Comparison of ENCODE assay signal across 1 cellular context in genomic region chr16:57041182-57042156, GRCh38.
TF ChIP-seq lines count a peak whose summit lies in the region.

No MANE protein-coding gene starts in this region.

TF ChIP-seq in GM12878, 131 proteins besides CTCF, POLR2A, EP300 and RAD21 (continued from another document and continues in another):
- TF ChIP-seq, protein P1, sequence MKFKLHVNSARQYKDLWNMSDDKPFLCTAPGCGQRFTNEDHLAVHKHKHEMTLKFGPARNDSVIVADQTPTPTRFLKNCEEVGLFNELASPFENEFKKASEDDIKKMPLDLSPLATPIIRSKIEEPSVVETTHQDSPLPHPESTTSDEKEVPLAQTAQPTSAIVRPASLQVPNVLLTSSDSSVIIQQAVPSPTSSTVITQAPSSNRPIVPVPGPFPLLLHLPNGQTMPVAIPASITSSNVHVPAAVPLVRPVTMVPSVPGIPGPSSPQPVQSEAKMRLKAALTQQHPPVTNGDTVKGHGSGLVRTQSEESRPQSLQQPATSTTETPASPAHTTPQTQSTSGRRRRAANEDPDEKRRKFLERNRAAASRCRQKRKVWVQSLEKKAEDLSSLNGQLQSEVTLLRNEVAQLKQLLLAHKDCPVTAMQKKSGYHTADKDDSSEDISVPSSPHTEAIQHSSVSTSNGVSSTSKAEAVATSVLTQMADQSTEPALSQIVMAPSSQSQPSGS (IDR thresholded peaks at IDR 0.05; ENCODE audit: low read length) = no peak
- TF ChIP-seq SMAD1 (IDR thresholded peaks at IDR 0.05; ENCODE audit: low read depth, partially characterized antibody) (peak; percentile 44), POLR2AphosphoS2 (IDR thresholded peaks at IDR 0.05; ENCODE audit: low read depth, low read length) (no peak), NRF1 (conservative IDR thresholded peaks at IDR 0.05; ENCODE audit: low read depth, low read length) (no peak), GATAD2B (conservative IDR thresholded peaks at IDR 0.05; ENCODE audit: low read depth) (no peak; the same call in 1 of the 2 replicates), TCF7 (IDR thresholded peaks at IDR 0.05; ENCODE audit: borderline replicate concordance) (no peak), MTA3 (IDR thresholded peaks at IDR 0.05; ENCODE audit: borderline replicate concordance, low read length) (no peak), SPI1 (IDR thresholded peaks at IDR 0.05; ENCODE audit: borderline replicate concordance, insufficient read depth, low read depth, low read length) (peak; percentile 42; the same call in 1 of the 2 replicates), IKZF1 (conservative IDR thresholded peaks at IDR 0.05) (peak; percentile 81), WRNIP1 (IDR thresholded peaks at IDR 0.05; ENCODE audit: borderline replicate concordance, low read depth, low read length) (no peak), CBX3 (IDR thresholded peaks at IDR 0.05; ENCODE audit: borderline replicate concordance, low read depth) (no peak), RELA (IDR thresholded peaks at IDR 0.05; ENCODE audit: borderline replicate concordance, partially characterized antibody) (peak; percentile 7), IRF3 (IDR thresholded peaks at IDR 0.05) (0 out of 2 replicates have a peak, but pooled peaks have one; percentile 17), DPF2 (IDR thresholded peaks at IDR 0.05) (no peak; the same call in 1 of the 2 replicates), BHLHE40 (IDR thresholded peaks at IDR 0.05; ENCODE audit: borderline replicate concordance in 1 of 2, low read depth in 2 of 2, low read length in 1 of 2) (peak in 1 of 2 experiments; percentile 52; a peak in 1 of 4 replicates), MXI1 (IDR thresholded peaks at IDR 0.05; ENCODE audit: low read depth, low read length) (no peak), SIX5 (IDR thresholded peaks at IDR 0.05; ENCODE audit: low read depth, low read length, severe bottlenecking) (no peak), TARDBP (IDR thresholded peaks at IDR 0.05; ENCODE audit: borderline replicate concordance) (no peak), NKRF (conservative IDR thresholded peaks at IDR 0.05) (no peak), RB1 (IDR thresholded peaks at IDR 0.05; ENCODE audit: borderline replicate concordance) (peak; percentile 66; the same call in 1 of the 2 replicates), TAF1 (IDR thresholded peaks at IDR 0.05; ENCODE audit: borderline replicate concordance, low read depth, low read length) (peak; percentile 52; the same call in 1 of the 2 replicates), PML (IDR thresholded peaks at IDR 0.05; ENCODE audit: low read length) (no peak), RBBP5 (conservative IDR thresholded peaks at IDR 0.05) (no peak), RFX5 (IDR thresholded peaks at IDR 0.05; ENCODE audit: low read depth, low read length) (no peak), ZBTB33 (IDR thresholded peaks at IDR 0.05) (no peak), MEF2B (IDR thresholded peaks at IDR 0.05; ENCODE audit: partially characterized antibody, poor library complexity, severe bottlenecking) (no peak), PBX3 (IDR thresholded peaks at IDR 0.05; ENCODE audit: insufficient replicate concordance, low read depth, low read length) (no peak), ETV6 (conservative IDR thresholded peaks at IDR 0.05 in 1 of 2, IDR thresholded peaks at IDR 0.05 in 1 of 2; ENCODE audit: borderline replicate concordance in 1 of 2, low read depth in 1 of 2) (no peak), BMI1 (IDR thresholded peaks at IDR 0.05; ENCODE audit: borderline replicate concordance) (no peak), ZZZ3 (IDR thresholded peaks at IDR 0.05; ENCODE audit: control insufficient read depth, insufficient read length, low read depth) (no peak), CREM (IDR thresholded peaks at IDR 0.05; ENCODE audit: low read depth) (peak; percentile 61; the same call in 1 of the 2 replicates), CHD1 (IDR thresholded peaks at IDR 0.05; ENCODE audit: low read depth, low read length) (no peak), SMAD5 (IDR thresholded peaks at IDR 0.05; ENCODE audit: low read depth) (no peak), HDGF (IDR thresholded peaks at IDR 0.05) (peak; percentile 96), HDAC6 (IDR thresholded peaks at IDR 0.05; ENCODE audit: unreplicated experiment) (no peak), CBFB (IDR thresholded peaks at IDR 0.05; ENCODE audit: low read depth) (peak; percentile 49; the same call in 1 of the 2 replicates), NR2C2 (IDR thresholded peaks at IDR 0.05; ENCODE audit: borderline replicate concordance, control insufficient read depth, insufficient read length, low read depth) (no peak)
- TF ChIP-seq, protein P2, sequence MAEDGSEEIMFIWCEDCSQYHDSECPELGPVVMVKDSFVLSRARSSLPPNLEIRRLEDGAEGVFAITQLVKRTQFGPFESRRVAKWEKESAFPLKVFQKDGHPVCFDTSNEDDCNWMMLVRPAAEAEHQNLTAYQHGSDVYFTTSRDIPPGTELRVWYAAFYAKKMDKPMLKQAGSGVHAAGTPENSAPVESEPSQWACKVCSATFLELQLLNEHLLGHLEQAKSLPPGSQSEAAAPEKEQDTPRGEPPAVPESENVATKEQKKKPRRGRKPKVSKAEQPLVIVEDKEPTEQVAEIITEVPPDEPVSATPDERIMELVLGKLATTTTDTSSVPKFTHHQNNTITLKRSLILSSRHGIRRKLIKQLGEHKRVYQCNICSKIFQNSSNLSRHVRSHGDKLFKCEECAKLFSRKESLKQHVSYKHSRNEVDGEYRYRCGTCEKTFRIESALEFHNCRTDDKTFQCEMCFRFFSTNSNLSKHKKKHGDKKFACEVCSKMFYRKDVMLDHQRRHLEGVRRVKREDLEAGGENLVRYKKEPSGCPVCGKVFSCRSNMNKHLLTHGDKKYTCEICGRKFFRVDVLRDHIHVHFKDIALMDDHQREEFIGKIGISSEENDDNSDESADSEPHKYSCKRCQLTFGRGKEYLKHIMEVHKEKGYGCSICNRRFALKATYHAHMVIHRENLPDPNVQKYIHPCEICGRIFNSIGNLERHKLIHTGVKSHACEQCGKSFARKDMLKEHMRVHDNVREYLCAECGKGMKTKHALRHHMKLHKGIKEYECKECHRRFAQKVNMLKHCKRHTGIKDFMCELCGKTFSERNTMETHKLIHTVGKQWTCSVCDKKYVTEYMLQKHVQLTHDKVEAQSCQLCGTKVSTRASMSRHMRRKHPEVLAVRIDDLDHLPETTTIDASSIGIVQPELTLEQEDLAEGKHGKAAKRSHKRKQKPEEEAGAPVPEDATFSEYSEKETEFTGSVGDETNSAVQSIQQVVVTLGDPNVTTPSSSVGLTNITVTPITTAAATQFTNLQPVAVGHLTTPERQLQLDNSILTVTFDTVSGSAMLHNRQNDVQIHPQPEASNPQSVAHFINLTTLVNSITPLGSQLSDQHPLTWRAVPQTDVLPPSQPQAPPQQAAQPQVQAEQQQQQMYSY (CRISPR knock-in tag; IDR thresholded peaks at IDR 0.05) = no peak
- TF ChIP-seq, protein P3, sequence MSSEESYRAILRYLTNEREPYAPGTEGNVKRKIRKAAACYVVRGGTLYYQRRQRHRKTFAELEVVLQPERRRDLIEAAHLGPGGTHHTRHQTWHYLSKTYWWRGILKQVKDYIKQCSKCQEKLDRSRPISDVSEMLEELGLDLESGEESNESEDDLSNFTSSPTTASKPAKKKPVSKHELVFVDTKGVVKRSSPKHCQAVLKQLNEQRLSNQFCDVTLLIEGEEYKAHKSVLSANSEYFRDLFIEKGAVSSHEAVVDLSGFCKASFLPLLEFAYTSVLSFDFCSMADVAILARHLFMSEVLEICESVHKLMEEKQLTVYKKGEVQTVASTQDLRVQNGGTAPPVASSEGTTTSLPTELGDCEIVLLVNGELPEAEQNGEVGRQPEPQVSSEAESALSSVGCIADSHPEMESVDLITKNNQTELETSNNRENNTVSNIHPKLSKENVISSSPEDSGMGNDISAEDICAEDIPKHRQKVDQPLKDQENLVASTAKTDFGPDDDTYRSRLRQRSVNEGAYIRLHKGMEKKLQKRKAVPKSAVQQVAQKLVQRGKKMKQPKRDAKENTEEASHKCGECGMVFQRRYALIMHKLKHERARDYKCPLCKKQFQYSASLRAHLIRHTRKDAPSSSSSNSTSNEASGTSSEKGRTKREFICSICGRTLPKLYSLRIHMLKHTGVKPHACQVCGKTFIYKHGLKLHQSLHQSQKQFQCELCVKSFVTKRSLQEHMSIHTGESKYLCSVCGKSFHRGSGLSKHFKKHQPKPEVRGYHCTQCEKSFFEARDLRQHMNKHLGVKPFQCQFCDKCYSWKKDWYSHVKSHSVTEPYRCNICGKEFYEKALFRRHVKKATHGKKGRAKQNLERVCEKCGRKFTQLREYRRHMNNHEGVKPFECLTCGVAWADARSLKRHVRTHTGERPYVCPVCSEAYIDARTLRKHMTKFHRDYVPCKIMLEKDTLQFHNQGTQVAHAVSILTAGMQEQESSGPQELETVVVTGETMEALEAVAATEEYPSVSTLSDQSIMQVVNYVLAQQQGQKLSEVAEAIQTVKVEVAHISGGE (CRISPR knock-in tag; IDR thresholded peaks at IDR 0.05) = no peak
- TF ChIP-seq, protein P4, sequence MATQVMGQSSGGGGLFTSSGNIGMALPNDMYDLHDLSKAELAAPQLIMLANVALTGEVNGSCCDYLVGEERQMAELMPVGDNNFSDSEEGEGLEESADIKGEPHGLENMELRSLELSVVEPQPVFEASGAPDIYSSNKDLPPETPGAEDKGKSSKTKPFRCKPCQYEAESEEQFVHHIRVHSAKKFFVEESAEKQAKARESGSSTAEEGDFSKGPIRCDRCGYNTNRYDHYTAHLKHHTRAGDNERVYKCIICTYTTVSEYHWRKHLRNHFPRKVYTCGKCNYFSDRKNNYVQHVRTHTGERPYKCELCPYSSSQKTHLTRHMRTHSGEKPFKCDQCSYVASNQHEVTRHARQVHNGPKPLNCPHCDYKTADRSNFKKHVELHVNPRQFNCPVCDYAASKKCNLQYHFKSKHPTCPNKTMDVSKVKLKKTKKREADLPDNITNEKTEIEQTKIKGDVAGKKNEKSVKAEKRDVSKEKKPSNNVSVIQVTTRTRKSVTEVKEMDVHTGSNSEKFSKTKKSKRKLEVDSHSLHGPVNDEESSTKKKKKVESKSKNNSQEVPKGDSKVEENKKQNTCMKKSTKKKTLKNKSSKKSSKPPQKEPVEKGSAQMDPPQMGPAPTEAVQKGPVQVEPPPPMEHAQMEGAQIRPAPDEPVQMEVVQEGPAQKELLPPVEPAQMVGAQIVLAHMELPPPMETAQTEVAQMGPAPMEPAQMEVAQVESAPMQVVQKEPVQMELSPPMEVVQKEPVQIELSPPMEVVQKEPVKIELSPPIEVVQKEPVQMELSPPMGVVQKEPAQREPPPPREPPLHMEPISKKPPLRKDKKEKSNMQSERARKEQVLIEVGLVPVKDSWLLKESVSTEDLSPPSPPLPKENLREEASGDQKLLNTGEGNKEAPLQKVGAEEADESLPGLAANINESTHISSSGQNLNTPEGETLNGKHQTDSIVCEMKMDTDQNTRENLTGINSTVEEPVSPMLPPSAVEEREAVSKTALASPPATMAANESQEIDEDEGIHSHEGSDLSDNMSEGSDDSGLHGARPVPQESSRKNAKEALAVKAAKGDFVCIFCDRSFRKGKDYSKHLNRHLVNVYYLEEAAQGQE (IDR thresholded peaks at IDR 0.05; ENCODE audit: low read depth, low read length) = no peak
- TF ChIP-seq, protein P5, sequence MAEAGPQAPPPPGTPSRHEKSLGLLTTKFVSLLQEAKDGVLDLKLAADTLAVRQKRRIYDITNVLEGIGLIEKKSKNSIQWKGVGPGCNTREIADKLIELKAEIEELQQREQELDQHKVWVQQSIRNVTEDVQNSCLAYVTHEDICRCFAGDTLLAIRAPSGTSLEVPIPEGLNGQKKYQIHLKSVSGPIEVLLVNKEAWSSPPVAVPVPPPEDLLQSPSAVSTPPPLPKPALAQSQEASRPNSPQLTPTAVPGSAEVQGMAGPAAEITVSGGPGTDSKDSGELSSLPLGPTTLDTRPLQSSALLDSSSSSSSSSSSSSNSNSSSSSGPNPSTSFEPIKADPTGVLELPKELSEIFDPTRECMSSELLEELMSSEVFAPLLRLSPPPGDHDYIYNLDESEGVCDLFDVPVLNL (IDR thresholded peaks at IDR 0.05; ENCODE audit: low read depth, low read length) = no peak
